11 cellular contexts compared by ENCODE assay signal in genomic region chr20:59159822-59160740, GRCh38. TPM values are rescaled to one million over a fixed set of nuclear protein-coding genes. Genes with fewer than 3 reads are reported as not detected.
DNase-seq lines count a peak whose midpoint lies in the region; ATAC-seq and TF ChIP-seq lines count a peak whose summit lies in the region.
"Had no signal": no experiment of that assay in that cellular context is flagged by ENCODE, and none has a peak within 500 bp of the region (broad histone marks: within the 10 kb centered on the region; RNA-seq: fewer than 3 reads in every experiment).

No MANE protein-coding gene starts in this region.

- H3K4me3 Mint-ChIP-seq in effector memory CD8-positive, alpha-beta T cell, result peak overlapping the region; percentile 95 to 98

- WGBS in stomach, 5 donors, result 54 to 66% (median 61%) methylated on average over 13 to 15 of the region's 15 CpGs

- TF ChIP-seq CTCF in RWPE2 (IDR thresholded peaks at IDR 0.05; ENCODE audit: poor library complexity, severe bottlenecking) (no peak), stomach (IDR thresholded peaks at IDR 0.05) (no peak)

- no peak; the same call in 2 of the 3 replicates for ATAC-seq in RWPE2 (ENCODE audit: low read depth)
- ATAC-seq in effector memory CD8-positive, alpha-beta T cell (replicated peaks), result peak; percentile 10
- no peak for ATAC-seq in GM21528 (IDR thresholded peaks at IDR 0.05; ENCODE audit: low FRiP score, unreplicated experiment)

- H3K4me3 ChIP-seq in RWPE2 (ENCODE audit: severe bottlenecking) (no peak overlapping the region), stomach (peak overlapping the region in 2 of 4 donors; percentile 4 to 18)

- intact Hi-C loops in stomach (cut with DNase I; ENCODE audit: low total_unique reads), result no loop called here

- DNase-seq in activated CD8-positive, alpha-beta memory T cell treated with anti-CD3 and anti-CD28 coated beads, Interleukin-2, amount 50 U/mL, for 48 hours, result peak; percentile 75
- no peak for DNase-seq in activated CD8-positive, alpha-beta memory T cell treated with anti-CD3 and anti-CD28 coated beads for 24 hours
- DNase-seq in RWPE2 (ENCODE audit: low spot score), result peak; percentile 72
- DNase-seq in effector memory CD8-positive, alpha-beta T cell, result peak in 2 of 3 experiments; percentile 22 to 29
- no peak for DNase-seq in stomach
- DNase-seq in cerebellum (ENCODE audit: low spot score), result no peak
- DNase-seq in 8988T, result no peak
- DNase-seq: AML-193, NCI-H446 treated with DMSO at 0.1 percent for 48 hours had no signal

- H3K27ac ChIP-seq in RWPE2 (ENCODE audit: poor library complexity, severe bottlenecking) (no peak overlapping the region), stomach (peak overlapping the region; percentile 47 to 67 (median 57))

- H3K36me3 ChIP-seq in RWPE2 (ENCODE audit: low read depth), result no peaks in the 10 kb centered on the region
- H3K36me3 ChIP-seq in stomach, result no peaks in the 10 kb centered on the region

- no peaks in the 10 kb centered on the region for H3K9me3 ChIP-seq in RWPE2 (ENCODE audit: severe bottlenecking)
- no peaks in the 10 kb centered on the region for H3K9me3 ChIP-seq in stomach

- no peaks in the 10 kb centered on the region for H3K4me1 ChIP-seq in RWPE2 (ENCODE audit: insufficient read depth, poor library complexity, severe bottlenecking)
- H3K4me1 ChIP-seq in stomach, result peaks cover 0 to 14% (median 12%) of the 10 kb centered on the region in 4 donors

- peak overlapping the region; percentile 100 for H3K27ac Mint-ChIP-seq in effector memory CD8-positive, alpha-beta T cell

- no peaks in the 10 kb centered on the region for H3K27me3 Mint-ChIP-seq in effector memory CD8-positive, alpha-beta T cell

- H3K4me1 Mint-ChIP-seq in effector memory CD8-positive, alpha-beta T cell (ENCODE audit: low read depth in 2 of 2), result peaks cover 65 to 71% of the 10 kb centered on the region in 2 donors

- peaks cover 99% of the 10 kb centered on the region for H3K27me3 ChIP-seq in RWPE2 (ENCODE audit: insufficient read depth, poor library complexity, severe bottlenecking)
- H3K27me3 ChIP-seq in stomach, result peaks cover 0 to 20% (median 0%) of the 10 kb centered on the region in 3 donors

- no peak for TF ChIP-seq EP300 in stomach (IDR thresholded peaks at IDR 0.05)

- H3K36me3 Mint-ChIP-seq in effector memory CD8-positive, alpha-beta T cell (ENCODE audit: insufficient read depth), result peaks cover 52% of the 10 kb centered on the region

- TF ChIP-seq POLR2A in stomach (IDR thresholded peaks at IDR 0.05), result no peak

- no peaks in the 10 kb centered on the region for H3K9me3 Mint-ChIP-seq in effector memory CD8-positive, alpha-beta T cell

RNA-seq across cellular contexts. Expression of gene ZNF831, which starts 3.5 kb away (rescaled TPM):
- 1 to 10 TPM in 3 of 5 donors, under 1 TPM in 1, not detected in 1; under 0.01 to 2.9 (median 1.2) TPM for total RNA-seq in stomach
- polyA plus RNA-seq in stomach, result under 1 TPM; 0.06 to 0.31 (median 0.15) TPM
- not detected for total RNA-seq in cerebellum
- total RNA-seq: HT-29 had no signal

Comparison
In these comparisons a context has a peak if more than half of its experiments do, and no peak if none do; other contexts are left out.
1. DNase-seq: peak in activated CD8-positive, alpha-beta memory T cell treated with anti-CD3 and anti-CD28 coated beads, Interleukin-2, amount 50 U/mL, for 48 hours (single experiment), RWPE2 (single experiment) and effector memory CD8-positive, alpha-beta T cell (2 of 3); none in activated CD8-positive, alpha-beta memory T cell treated with anti-CD3 and anti-CD28 coated beads for 24 hours (single experiment), stomach (single experiment), cerebellum (single experiment) and 8988T (single experiment).